1 cellular context compared by ENCODE assay signal in genomic region chr3:126529585-126530170, GRCh38.
TF ChIP-seq lines count a peak whose summit lies in the region.

No MANE protein-coding gene starts in this region.

TF ChIP-seq in WTC11, 78 proteins besides CTCF, POLR2A, EP300 and RAD21 (continued from another document):
- TF ChIP-seq, protein P1, sequence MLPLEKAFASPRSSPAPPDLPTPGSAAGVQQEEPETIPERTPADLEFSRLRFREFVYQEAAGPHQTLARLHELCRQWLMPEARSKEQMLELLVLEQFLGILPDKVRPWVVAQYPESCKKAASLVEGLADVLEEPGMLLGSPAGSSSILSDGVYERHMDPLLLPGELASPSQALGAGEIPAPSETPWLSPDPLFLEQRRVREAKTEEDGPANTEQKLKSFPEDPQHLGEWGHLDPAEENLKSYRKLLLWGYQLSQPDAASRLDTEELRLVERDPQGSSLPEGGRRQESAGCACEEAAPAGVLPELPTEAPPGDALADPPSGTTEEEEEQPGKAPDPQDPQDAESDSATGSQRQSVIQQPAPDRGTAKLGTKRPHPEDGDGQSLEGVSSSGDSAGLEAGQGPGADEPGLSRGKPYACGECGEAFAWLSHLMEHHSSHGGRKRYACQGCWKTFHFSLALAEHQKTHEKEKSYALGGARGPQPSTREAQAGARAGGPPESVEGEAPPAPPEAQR (CRISPR knock-in tag; IDR thresholded peaks at IDR 0.05) = no peak
- TF ChIP-seq CREB1 (CRISPR knock-in tag; IDR thresholded peaks at IDR 0.05) = no peak
- TF ChIP-seq, protein P2, sequence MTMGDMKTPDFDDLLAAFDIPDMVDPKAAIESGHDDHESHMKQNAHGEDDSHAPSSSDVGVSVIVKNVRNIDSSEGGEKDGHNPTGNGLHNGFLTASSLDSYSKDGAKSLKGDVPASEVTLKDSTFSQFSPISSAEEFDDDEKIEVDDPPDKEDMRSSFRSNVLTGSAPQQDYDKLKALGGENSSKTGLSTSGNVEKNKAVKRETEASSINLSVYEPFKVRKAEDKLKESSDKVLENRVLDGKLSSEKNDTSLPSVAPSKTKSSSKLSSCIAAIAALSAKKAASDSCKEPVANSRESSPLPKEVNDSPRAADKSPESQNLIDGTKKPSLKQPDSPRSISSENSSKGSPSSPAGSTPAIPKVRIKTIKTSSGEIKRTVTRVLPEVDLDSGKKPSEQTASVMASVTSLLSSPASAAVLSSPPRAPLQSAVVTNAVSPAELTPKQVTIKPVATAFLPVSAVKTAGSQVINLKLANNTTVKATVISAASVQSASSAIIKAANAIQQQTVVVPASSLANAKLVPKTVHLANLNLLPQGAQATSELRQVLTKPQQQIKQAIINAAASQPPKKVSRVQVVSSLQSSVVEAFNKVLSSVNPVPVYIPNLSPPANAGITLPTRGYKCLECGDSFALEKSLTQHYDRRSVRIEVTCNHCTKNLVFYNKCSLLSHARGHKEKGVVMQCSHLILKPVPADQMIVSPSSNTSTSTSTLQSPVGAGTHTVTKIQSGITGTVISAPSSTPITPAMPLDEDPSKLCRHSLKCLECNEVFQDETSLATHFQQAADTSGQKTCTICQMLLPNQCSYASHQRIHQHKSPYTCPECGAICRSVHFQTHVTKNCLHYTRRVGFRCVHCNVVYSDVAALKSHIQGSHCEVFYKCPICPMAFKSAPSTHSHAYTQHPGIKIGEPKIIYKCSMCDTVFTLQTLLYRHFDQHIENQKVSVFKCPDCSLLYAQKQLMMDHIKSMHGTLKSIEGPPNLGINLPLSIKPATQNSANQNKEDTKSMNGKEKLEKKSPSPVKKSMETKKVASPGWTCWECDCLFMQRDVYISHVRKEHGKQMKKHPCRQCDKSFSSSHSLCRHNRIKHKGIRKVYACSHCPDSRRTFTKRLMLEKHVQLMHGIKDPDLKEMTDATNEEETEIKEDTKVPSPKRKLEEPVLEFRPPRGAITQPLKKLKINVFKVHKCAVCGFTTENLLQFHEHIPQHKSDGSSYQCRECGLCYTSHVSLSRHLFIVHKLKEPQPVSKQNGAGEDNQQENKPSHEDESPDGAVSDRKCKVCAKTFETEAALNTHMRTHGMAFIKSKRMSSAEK (CRISPR knock-in tag; IDR thresholded peaks at IDR 0.05; ENCODE audit: borderline replicate concordance) = no peak
